ENCODE assay signal across 9 cellular contexts in the genomic region with DNA sequence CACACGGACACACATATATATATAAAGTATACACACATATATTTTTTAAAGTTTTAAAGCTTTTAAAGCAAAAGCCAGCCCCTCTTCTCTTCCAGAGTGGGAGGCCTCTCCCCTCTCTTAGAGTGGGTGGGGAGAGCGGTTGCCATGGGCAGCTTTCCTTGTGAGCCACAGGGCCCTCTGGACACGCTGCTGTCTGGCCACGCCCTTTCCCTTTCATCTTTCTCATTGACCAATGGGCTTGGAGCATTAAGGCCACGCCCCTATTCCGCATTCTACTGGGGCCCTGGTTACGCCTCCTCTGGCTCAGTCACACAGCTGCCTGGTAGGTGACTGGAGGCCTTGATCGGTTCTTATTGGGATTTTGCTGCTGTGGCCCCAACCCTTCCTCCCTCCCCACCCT. TPM values are rescaled to one million over a fixed set of nuclear protein-coding genes. Genes with fewer than 3 reads are reported as not detected.
DNase-seq lines count a peak whose midpoint lies in the region; ATAC-seq and TF ChIP-seq lines count a peak whose summit lies in the region.
"Not testable (repeated sequence)": the region's sequence is repeated elsewhere in the genome, so short reads cannot be mapped to it uniquely, and the experiment has no call there.
"Had no signal": no experiment of that assay in that cellular context is flagged by ENCODE, and none has a peak within 500 bp of the region (broad histone marks: within the 10 kb centered on the region; RNA-seq: fewer than 3 reads in every experiment).

A gene (plus strand): TSS at position 306 of the 400 bp plus-strand sequence.

- not testable (repeated sequence) for H3K27me3 Mint-ChIP-seq in activated CD4-positive, alpha-beta memory T cell treated with anti-CD3 and anti-CD28 coated beads, Interleukin-2, amount 10 ng/mL, durations not matched to agents 7 days and 5 days; naive thymus-derived CD4-positive, alpha-beta T cell

- not testable (repeated sequence) for H3K9me3 ChIP-seq in BE2C; body of pancreas; right cardiac atrium (ENCODE audit: control insufficient read depth, low read length); naive thymus-derived CD4-positive, alpha-beta T cell (ENCODE audit: control insufficient read depth in 2 of 3, low read length in 3 of 3); thyroid gland; aorta (ENCODE audit: control insufficient read depth, low read length)

- TF ChIP-seq POLR2A in body of pancreas (IDR thresholded peaks at IDR 0.05); thyroid gland (IDR thresholded peaks at IDR 0.05): not testable (repeated sequence)

- not testable (repeated sequence) for H3K36me3 ChIP-seq in BE2C; body of pancreas (replicated peaks in 1 of 2; ENCODE audit: insufficient read depth in 1 of 2, low read depth in 2 of 2); naive thymus-derived CD4-positive, alpha-beta T cell (ENCODE audit: control insufficient read depth in 2 of 3, insufficient read depth in 3 of 3, low read length in 3 of 3); thyroid gland; aorta (ENCODE audit: control insufficient read depth in 1 of 2, insufficient read depth in 2 of 2, low read length in 1 of 2)

- POLR2A ChIA-PET in activated CD4-positive, alpha-beta memory T cell treated with anti-CD3 and anti-CD28 coated beads, Interleukin-2, amount 10 ng/mL, durations not matched to agents 7 days and 5 days (lab: Charles Lee); naive thymus-derived CD4-positive, alpha-beta T cell (lab: Charles Lee): not testable (repeated sequence)

- 98% methylated on average over 5 of the region's 8 CpGs; no CpG with 5 or more reads in 1 of the 2 donors for WGBS in body of pancreas, 2 donors
- 88% methylated on average over 6 of the region's 8 CpGs for WGBS in right cardiac atrium
- 91% methylated on average over 5 of the region's 8 CpGs; no CpG with 5 or more reads in 1 of the 2 donors for WGBS in thyroid gland, 2 donors
- WGBS in aorta, 2 donors, result 87 to 97% methylated on average over 4 to 7 of the region's 8 CpGs

- not testable (repeated sequence) for H3K4me3 ChIP-seq in BE2C (ENCODE audit: low read depth, low read length); body of pancreas; right cardiac atrium (ENCODE audit: low read length); naive thymus-derived CD4-positive, alpha-beta T cell (ENCODE audit: low read length); thyroid gland (replicated peaks in 1 of 3); aorta (ENCODE audit: low read length in 2 of 2)

- TF ChIP-seq CTCF in BE2C (IDR thresholded peaks at IDR 0.05; ENCODE audit: low read depth, low read length); body of pancreas (IDR thresholded peaks at IDR 0.05); thyroid gland (IDR thresholded peaks at IDR 0.05): not testable (repeated sequence)

- CTCF ChIA-PET in activated CD4-positive, alpha-beta memory T cell treated with anti-CD3 and anti-CD28 coated beads, Interleukin-2, amount 10 ng/mL, durations not matched to agents 7 days and 5 days (lab: Charles Lee); naive thymus-derived CD4-positive, alpha-beta T cell (lab: Charles Lee): not testable (repeated sequence)

- ATAC-seq in body of pancreas; right cardiac atrium; naive thymus-derived CD4-positive, alpha-beta T cell; sciatic nerve; aorta (ENCODE audit: low FRiP score): not testable (repeated sequence)

- H3K36me3 Mint-ChIP-seq in activated CD4-positive, alpha-beta memory T cell treated with anti-CD3 and anti-CD28 coated beads, Interleukin-2, amount 10 ng/mL, durations not matched to agents 7 days and 5 days (ENCODE audit: low read depth); naive thymus-derived CD4-positive, alpha-beta T cell: not testable (repeated sequence)

- H3K27me3 ChIP-seq in BE2C; body of pancreas; right cardiac atrium (ENCODE audit: control insufficient read depth, insufficient read depth); naive thymus-derived CD4-positive, alpha-beta T cell (ENCODE audit: control insufficient read depth in 2 of 2, insufficient read depth in 2 of 2, low read length in 2 of 2); thyroid gland; aorta (ENCODE audit: control insufficient read depth in 1 of 2, insufficient read depth in 2 of 2, low read length in 1 of 2): not testable (repeated sequence)

- H3K4me1 ChIP-seq in BE2C; body of pancreas; right cardiac atrium (ENCODE audit: control insufficient read depth, insufficient read depth, low read length); naive thymus-derived CD4-positive, alpha-beta T cell (ENCODE audit: control insufficient read depth in 2 of 2, insufficient read depth in 2 of 2, low read length in 2 of 2); thyroid gland; aorta (ENCODE audit: control insufficient read depth in 1 of 2, insufficient read depth in 2 of 2, low read length in 2 of 2): not testable (repeated sequence)

- H3K27ac Mint-ChIP-seq in activated CD4-positive, alpha-beta memory T cell treated with anti-CD3 and anti-CD28 coated beads, Interleukin-2, amount 10 ng/mL, durations not matched to agents 7 days and 5 days; naive thymus-derived CD4-positive, alpha-beta T cell: not testable (repeated sequence)

- H3K4me1 Mint-ChIP-seq in activated CD4-positive, alpha-beta memory T cell treated with anti-CD3 and anti-CD28 coated beads, Interleukin-2, amount 10 ng/mL, durations not matched to agents 7 days and 5 days; naive thymus-derived CD4-positive, alpha-beta T cell: not testable (repeated sequence)

- intact Hi-C loops in body of pancreas (cut with DNase I); right cardiac atrium (cut with DNase I); naive thymus-derived CD4-positive, alpha-beta T cell (cut with micrococcal nuclease); sciatic nerve (cut with DNase I); thyroid gland (cut with DNase I); aorta (cut with DNase I): not testable (repeated sequence)

- DNase-seq in BE2C (peak; percentile 76), right cardiac atrium (peak in 1 of 3 donors; percentile 20)
- DNase-seq in activated CD4-positive, alpha-beta memory T cell treated with anti-CD3 and anti-CD28 coated beads, Interleukin-2, amount 10 ng/mL, durations not matched to agents 7 days and 5 days; body of pancreas; naive thymus-derived CD4-positive, alpha-beta T cell; sciatic nerve (ENCODE audit: low spot score); thyroid gland; aorta: not testable (repeated sequence)

- not testable (repeated sequence) for H3K4me3 Mint-ChIP-seq in activated CD4-positive, alpha-beta memory T cell treated with anti-CD3 and anti-CD28 coated beads, Interleukin-2, amount 10 ng/mL, durations not matched to agents 7 days and 5 days; naive thymus-derived CD4-positive, alpha-beta T cell

- H3K9me3 Mint-ChIP-seq in activated CD4-positive, alpha-beta memory T cell treated with anti-CD3 and anti-CD28 coated beads, Interleukin-2, amount 10 ng/mL, durations not matched to agents 7 days and 5 days; naive thymus-derived CD4-positive, alpha-beta T cell: not testable (repeated sequence)

- H3K27ac ChIP-seq in body of pancreas; right cardiac atrium (ENCODE audit: low read length); naive thymus-derived CD4-positive, alpha-beta T cell (ENCODE audit: low read depth, low read length); thyroid gland; aorta (ENCODE audit: low read depth in 1 of 2, low read length in 2 of 2): not testable (repeated sequence)

RNA-seq across cellular contexts. Expression of the gene that starts here (rescaled TPM):
- polyA plus RNA-seq in BE2C (2012; ENCODE audit: insufficient read depth, insufficient read length, low read depth), result 0.32 TPM
- 10 to 100 TPM; 13.2 to 13.8 TPM for total RNA-seq in activated CD4-positive, alpha-beta memory T cell treated with anti-CD3 and anti-CD28 coated beads, Interleukin-2, amount 10 ng/mL, durations not matched to agents 7 days and 5 days
- total RNA-seq in body of pancreas, result 10 to 100 TPM; 23.3 to 26.7 TPM
- total RNA-seq in right cardiac atrium, result 10 to 100 TPM in 3 of 4 donors, 1 to 10 TPM in 1; 7.5 to 13.9 (median 11.0) TPM
- polyA plus RNA-seq in right cardiac atrium, result 7.9 TPM
- total RNA-seq in naive thymus-derived CD4-positive, alpha-beta T cell, result 10 to 100 TPM in 4 of 5 experiments, 1 to 10 TPM in 1; 9.8 to 19.4 (median 14.1) TPM
- polyA plus RNA-seq in naive thymus-derived CD4-positive, alpha-beta T cell, result under 1 TPM in 1 of 2 donors, not detected in 1; 0.28 TPM
- total RNA-seq in sciatic nerve, result 35.0 TPM
- total RNA-seq in thyroid gland, result 100 to 1,000 TPM in 1 of 4 donors, 10 to 100 TPM in 3; 28.9 to 380 (median 80.8) TPM
- total RNA-seq in aorta, result 10 to 100 TPM; 18.1 to 38.9 TPM
- polyA plus RNA-seq in aorta, result 10 to 100 TPM in 1 of 2 donors, 1 to 10 TPM in 1; 2.1 to 17.8 TPM
- total RNA-seq: HT-29 had no signal
